Comparison of ENCODE assay signal across 34 cellular contexts in the genomic region with DNA sequence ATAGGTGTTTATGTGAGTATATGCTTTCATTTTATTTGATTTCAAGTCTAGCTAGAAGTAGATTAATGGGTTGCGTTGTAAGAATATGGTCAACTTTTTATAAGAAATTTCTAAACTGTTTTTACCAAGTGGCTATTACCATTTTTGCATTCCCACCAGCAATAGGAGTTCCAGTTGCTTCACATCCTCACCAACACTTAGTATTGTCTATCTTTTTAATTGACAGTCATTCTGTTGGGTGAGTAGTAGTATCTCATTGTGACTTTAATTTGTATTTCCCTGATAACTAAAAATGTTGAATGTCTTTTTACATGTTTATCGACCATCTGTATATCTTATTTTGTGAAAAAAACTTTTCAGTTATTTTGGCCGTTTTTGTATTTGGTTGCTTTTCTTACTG.
"Had no signal": no experiment of that assay in that cellular context is flagged by ENCODE, and none has a peak within 500 bp of the region (broad histone marks: within the 10 kb centered on the region; RNA-seq: fewer than 3 reads in every experiment).

No MANE protein-coding gene starts in this region.

- H3K27ac ChIP-seq: ascending aorta, cardiac muscle cell, VCaP had no signal

- H3K27ac Mint-ChIP-seq: activated CD4-positive, alpha-beta memory T cell treated with anti-CD3 and anti-CD28 coated beads, Interleukin-2, amount 10 ng/mL, durations not matched to agents 7 days and 5 days; activated CD4-positive, alpha-beta T cell treated with anti-CD3 and anti-CD28 coated beads, Interleukin-2, amount 10 ng/mL, durations not matched to agents 7 days and 5 days; activated CD8-positive, alpha-beta memory T cell treated with anti-CD3 and anti-CD28 coated beads, Interleukin-2, amount 10 ng/mL, durations not matched to agents 7 days and 5 days; activated CD8-positive, alpha-beta T cell treated with anti-CD3 and anti-CD28 coated beads, Interleukin-2, amount 10 ng/mL, durations not matched to agents 7 days and 5 days; activated naive CD8-positive, alpha-beta T cell treated with anti-CD3 and anti-CD28 coated beads, Interleukin-2, amount 10 ng/mL, durations not matched to agents 7 days and 5 days; activated T-helper 2 cell treated with anti-CD3 and anti-CD28 coated beads, Interferon-gamma antibody, Interleukin-2, Interleukin-4, amounts not matched to agents 10 μg/mL and 5 μg/mL and 100 μg/mL, durations not matched to agents 14 hours and 24 hours and 36 hours; brain; T-helper 1 cell treated with Interleukin-12 subunit alpha and Interleukin-12 subunit beta and Interleukin-4 antibody, amounts not matched to agents 30 μg/mL and 1 μg/mL, for 36 hours; T-helper 2 cell treated with Interferon-gamma antibody and Interleukin-4, amounts not matched to agents 5 μg/mL and 100 μg/mL, for 36 hours had no signal

- H3K9me3 Mint-ChIP-seq: central memory CD8-positive, alpha-beta T cell had no signal

- H3K27me3 ChIP-seq: ascending aorta, cardiac muscle cell had no signal

- FAIRE-seq: bronchial epithelial cell, TTC549 had no signal

- DNase-seq: activated CD4-positive, alpha-beta memory T cell treated with anti-CD3 and anti-CD28 coated beads, Interleukin-2, amount 10 ng/mL, durations not matched to agents 7 days and 5 days; activated CD4-positive, alpha-beta T cell treated with anti-CD3 and anti-CD28 coated beads for 1 hour; activated CD4-positive, alpha-beta T cell treated with anti-CD3 and anti-CD28 coated beads for 36 hours; activated CD4-positive, alpha-beta T cell treated with anti-CD3 and anti-CD28 coated beads for 48 hours; activated CD4-positive, alpha-beta T cell treated with anti-CD3 and anti-CD28 coated beads, Interleukin-2, amount 10 ng/mL, durations not matched to agents 7 days and 5 days; activated CD4-positive, alpha-beta T cell treated with anti-CD3 and anti-CD28 coated beads, Interleukin-2, amount 50 U/mL, for 48 hours; activated CD4-positive, CD25-positive, alpha-beta regulatory T cell; activated CD8-positive, alpha-beta memory T cell treated with anti-CD3 and anti-CD28 coated beads for 24 hours; activated CD8-positive, alpha-beta memory T cell treated with anti-CD3 and anti-CD28 coated beads, Interleukin-2, amount 10 ng/mL, durations not matched to agents 7 days and 5 days; activated CD8-positive, alpha-beta memory T cell treated with anti-CD3 and anti-CD28 coated beads, Interleukin-2, amount 50 U/mL, for 48 hours; activated CD8-positive, alpha-beta T cell treated with anti-CD3 and anti-CD28 coated beads, Interleukin-2, amount 10 ng/mL, durations not matched to agents 7 days and 5 days; activated effector memory CD4-positive, alpha-beta T cell treated with Interleukin-2 at 50 U/mL for 16 hours; activated gamma-delta T cell; activated naive CD4-positive, alpha-beta T cell treated with anti-CD3 and anti-CD28 coated beads, Interleukin-2, amount 50 U/mL, for 16 hours; activated naive CD8-positive, alpha-beta T cell treated with anti-CD3 and anti-CD28 coated beads, Interleukin-2, amount 10 ng/mL, durations not matched to agents 7 days and 5 days; activated naive CD8-positive, alpha-beta T cell treated with anti-CD3 and anti-CD28 coated beads, Interleukin-2, amount 50 U/mL, for 24 hours; activated T-cell treated with anti-CD3 and anti-CD28 coated beads, Interleukin-2, amount 50 U/mL, for 4 hours; amygdala; anterior cingulate cortex; caudate nucleus; cerebellar nuclear complex; T-helper 1 cell; T-helper 9 cell had no signal

- H3K4me3 ChIP-seq: ascending aorta, cardiac muscle cell had no signal

- H3K4me1 Mint-ChIP-seq: activated CD4-positive, alpha-beta memory T cell treated with anti-CD3 and anti-CD28 coated beads, Interleukin-2, amount 10 ng/mL, durations not matched to agents 7 days and 5 days; activated CD4-positive, alpha-beta T cell treated with anti-CD3 and anti-CD28 coated beads, Interleukin-2, amount 10 ng/mL, durations not matched to agents 7 days and 5 days; activated naive CD8-positive, alpha-beta T cell treated with anti-CD3 and anti-CD28 coated beads, Interleukin-2, amount 10 ng/mL, durations not matched to agents 7 days and 5 days had no signal

- H3K4me3 Mint-ChIP-seq: activated CD4-positive, alpha-beta memory T cell treated with anti-CD3 and anti-CD28 coated beads, Interleukin-2, amount 10 ng/mL, durations not matched to agents 7 days and 5 days; activated CD4-positive, alpha-beta T cell treated with anti-CD3 and anti-CD28 coated beads for 36 hours; activated CD4-positive, alpha-beta T cell treated with anti-CD3 and anti-CD28 coated beads, Interleukin-2, amount 10 ng/mL, durations not matched to agents 7 days and 5 days; activated CD8-positive, alpha-beta memory T cell treated with anti-CD3 and anti-CD28 coated beads, Interleukin-2, amount 10 ng/mL, durations not matched to agents 7 days and 5 days; activated CD8-positive, alpha-beta T cell treated with anti-CD3 and anti-CD28 coated beads, Interleukin-2, amount 10 ng/mL, durations not matched to agents 7 days and 5 days; activated naive CD8-positive, alpha-beta T cell; activated naive CD8-positive, alpha-beta T cell treated with anti-CD3 and anti-CD28 coated beads, Interleukin-2, amount 10 ng/mL, durations not matched to agents 7 days and 5 days; activated naive CD8-positive, alpha-beta T cell treated with anti-CD3 and anti-CD28 coated beads, Interleukin-2, amount 50 U/mL, for 24 hours; brain; central memory CD8-positive, alpha-beta T cell; T-helper 1 cell treated with Interleukin-12 subunit alpha and Interleukin-12 subunit beta and Interleukin-4 antibody, amounts not matched to agents 30 μg/mL and 1 μg/mL, for 36 hours; T-helper 2 cell treated with Interferon-gamma antibody and Interleukin-4, amounts not matched to agents 5 μg/mL and 100 μg/mL, for 36 hours had no signal

- H3K27me3 Mint-ChIP-seq: activated CD4-positive, alpha-beta memory T cell treated with anti-CD3 and anti-CD28 coated beads, Interleukin-2, amount 10 ng/mL, durations not matched to agents 7 days and 5 days; activated CD4-positive, alpha-beta T cell treated with anti-CD3 and anti-CD28 coated beads for 36 hours; activated CD4-positive, alpha-beta T cell treated with anti-CD3 and anti-CD28 coated beads, Interleukin-2, amount 10 ng/mL, durations not matched to agents 7 days and 5 days; activated CD8-positive, alpha-beta memory T cell treated with anti-CD3 and anti-CD28 coated beads, Interleukin-2, amount 10 ng/mL, durations not matched to agents 7 days and 5 days; activated naive CD8-positive, alpha-beta T cell; activated naive CD8-positive, alpha-beta T cell treated with anti-CD3 and anti-CD28 coated beads, Interleukin-2, amount 10 ng/mL, durations not matched to agents 7 days and 5 days; activated naive CD8-positive, alpha-beta T cell treated with anti-CD3 and anti-CD28 coated beads, Interleukin-2, amount 50 U/mL, for 24 hours; brain; central memory CD8-positive, alpha-beta T cell had no signal

- H3K36me3 ChIP-seq: ascending aorta, cardiac muscle cell had no signal

- H3K4me1 ChIP-seq: ascending aorta had no signal

- ATAC-seq: activated CD8-positive, alpha-beta memory T cell treated with anti-CD3 and anti-CD28 coated beads, Interleukin-2, amount 10 ng/mL, durations not matched to agents 7 days and 5 days; activated CD8-positive, alpha-beta T cell treated with anti-CD3 and anti-CD28 coated beads, Interleukin-2, amount 10 ng/mL, durations not matched to agents 7 days and 5 days had no signal
